In the genomic region with DNA sequence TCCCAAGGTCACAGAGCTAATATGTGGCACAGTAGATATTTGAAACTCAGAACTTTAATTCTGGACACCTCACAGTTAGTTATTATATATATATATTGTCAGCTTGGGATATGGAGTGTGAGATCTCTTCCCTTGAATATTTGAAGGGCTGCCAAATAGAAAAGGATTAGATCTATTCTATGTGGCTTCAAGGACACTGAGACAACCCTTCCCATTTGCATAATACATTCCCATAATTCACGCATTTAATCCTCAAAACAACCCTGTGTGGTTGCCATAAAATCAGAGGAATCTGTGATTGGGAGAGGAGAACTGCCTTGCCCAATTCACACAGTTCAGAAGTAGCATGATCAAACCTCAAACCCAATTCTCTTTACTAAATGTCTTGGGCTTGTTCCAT, we compare ENCODE assay signal across 18 cellular contexts.
"Had no signal": no experiment of that assay in that cellular context is flagged by ENCODE, and none has a peak within 500 bp of the region (broad histone marks: within the 10 kb centered on the region; RNA-seq: fewer than 3 reads in every experiment).

No MANE protein-coding gene starts in this region.

- H3K27me3 ChIP-seq: ascending aorta, sigmoid colon, thyroid gland had no signal

- DNase-seq: activated CD4-positive, alpha-beta T cell treated with anti-CD3 and anti-CD28 coated beads, Interleukin-2, amount 10 ng/mL, durations not matched to agents 7 days and 5 days; activated CD8-positive, alpha-beta T cell treated with anti-CD3 and anti-CD28 coated beads, Interleukin-2, amount 10 ng/mL, durations not matched to agents 7 days and 5 days; activated naive CD4-positive, alpha-beta T cell treated with anti-CD3 and anti-CD28 coated beads for 36 hours; activated naive CD8-positive, alpha-beta T cell treated with anti-CD3 and anti-CD28 coated beads, Interleukin-2, amount 50 U/mL, for 24 hours; activated T-cell treated with anti-CD3 and anti-CD28 coated beads, Interleukin-2, amount 50 U/mL, for 24 hours; cerebellar nuclear complex; effector CD4-positive, alpha-beta T cell; naive thymus-derived CD8-positive, alpha-beta T cell; sigmoid colon; stimulated activated naive CD4-positive, alpha-beta T cell; thyroid gland had no signal

- H3K9me3 Mint-ChIP-seq: activated CD4-positive, alpha-beta T cell treated with anti-CD3 and anti-CD28 coated beads, Interleukin-2, amount 10 ng/mL, durations not matched to agents 7 days and 5 days; activated naive CD4-positive, alpha-beta T cell treated with anti-CD3 and anti-CD28 coated beads for 36 hours; activated naive CD8-positive, alpha-beta T cell treated with anti-CD3 and anti-CD28 coated beads, Interleukin-2, amount 50 U/mL, for 24 hours; activated T-cell treated with anti-CD3 and anti-CD28 coated beads, Interleukin-2, amount 50 U/mL, for 24 hours; T-helper 1 cell treated with Interleukin-12 subunit alpha and Interleukin-12 subunit beta and Interleukin-4 antibody, amounts not matched to agents 30 μg/mL and 1 μg/mL, for 36 hours had no signal

- H3K4me1 Mint-ChIP-seq: activated CD4-positive, alpha-beta T cell treated with anti-CD3 and anti-CD28 coated beads, Interleukin-2, amount 10 ng/mL, durations not matched to agents 7 days and 5 days; activated naive CD8-positive, alpha-beta T cell treated with anti-CD3 and anti-CD28 coated beads, Interleukin-2, amount 50 U/mL, for 24 hours; naive thymus-derived CD8-positive, alpha-beta T cell had no signal

- H3K4me3 ChIP-seq: ascending aorta, sigmoid colon, thyroid gland had no signal

- H2AFZ ChIP-seq: parathyroid adenoma had no signal

- H3K4me1 ChIP-seq: ascending aorta, parathyroid adenoma, sigmoid colon, thyroid gland had no signal

- H3K36me3 ChIP-seq: ascending aorta, sigmoid colon, thyroid gland had no signal

- H3K27ac ChIP-seq: ascending aorta, parathyroid adenoma, sigmoid colon, thyroid gland had no signal

- H3K9ac ChIP-seq: parathyroid adenoma had no signal

- H3K27ac Mint-ChIP-seq: activated CD4-positive, alpha-beta T cell treated with anti-CD3 and anti-CD28 coated beads, Interleukin-2, amount 10 ng/mL, durations not matched to agents 7 days and 5 days; activated CD8-positive, alpha-beta T cell treated with anti-CD3 and anti-CD28 coated beads, Interleukin-2, amount 10 ng/mL, durations not matched to agents 7 days and 5 days; activated naive CD4-positive, alpha-beta T cell treated with anti-CD3 and anti-CD28 coated beads for 36 hours; activated naive CD8-positive, alpha-beta T cell treated with anti-CD3 and anti-CD28 coated beads, Interleukin-2, amount 50 U/mL, for 24 hours; activated T-cell treated with anti-CD3 and anti-CD28 coated beads, Interleukin-2, amount 50 U/mL, for 24 hours; naive thymus-derived CD8-positive, alpha-beta T cell; T-helper 1 cell treated with Interleukin-12 subunit alpha and Interleukin-12 subunit beta and Interleukin-4 antibody, amounts not matched to agents 30 μg/mL and 1 μg/mL, for 36 hours had no signal

- H3K4me3 Mint-ChIP-seq: activated CD4-positive, alpha-beta T cell treated with anti-CD3 and anti-CD28 coated beads, Interleukin-2, amount 10 ng/mL, durations not matched to agents 7 days and 5 days; activated CD8-positive, alpha-beta T cell treated with anti-CD3 and anti-CD28 coated beads, Interleukin-2, amount 10 ng/mL, durations not matched to agents 7 days and 5 days; activated naive CD4-positive, alpha-beta T cell treated with anti-CD3 and anti-CD28 coated beads for 36 hours; activated naive CD8-positive, alpha-beta T cell treated with anti-CD3 and anti-CD28 coated beads, Interleukin-2, amount 50 U/mL, for 24 hours; activated T-cell treated with anti-CD3 and anti-CD28 coated beads, Interleukin-2, amount 50 U/mL, for 24 hours; naive thymus-derived CD8-positive, alpha-beta T cell; T-helper 1 cell treated with Interleukin-12 subunit alpha and Interleukin-12 subunit beta and Interleukin-4 antibody, amounts not matched to agents 30 μg/mL and 1 μg/mL, for 36 hours had no signal

- FAIRE-seq: bronchial epithelial cell, urothelium cell line had no signal

- H3K36me3 Mint-ChIP-seq: naive thymus-derived CD8-positive, alpha-beta T cell had no signal

- H3K9me3 ChIP-seq: ascending aorta, sigmoid colon, thyroid gland had no signal

- ATAC-seq: activated CD4-positive, CD25-positive, alpha-beta regulatory T cell treated with anti-CD3 and anti-CD28 coated beads, Interleukin-2, amount 50 U/mL, for 24 hours; activated CD8-positive, alpha-beta T cell treated with anti-CD3 and anti-CD28 coated beads, Interleukin-2, amount 10 ng/mL, durations not matched to agents 7 days and 5 days; activated naive CD8-positive, alpha-beta T cell treated with anti-CD3 and anti-CD28 coated beads, Interleukin-2, amount 50 U/mL, for 24 hours; esophagus mucosa; naive thymus-derived CD8-positive, alpha-beta T cell had no signal

- H3K79me2 ChIP-seq: parathyroid adenoma had no signal
